In genomic region chr14:20469242-20469889, GRCh38 we compare ENCODE assay signal across 8 cellular contexts. TPM values are rescaled to one million over a fixed set of nuclear protein-coding genes. Genes with fewer than 3 reads are reported as not detected.
DNase-seq lines count a peak whose midpoint lies in the region; TF ChIP-seq lines count a peak whose summit lies in the region.

Gene PNP (plus strand): TSS chr14:20469406. CDS start chr14:20469525, 119 bp downstream.

- TF ChIP-seq CTCF in H9 (conservative IDR thresholded peaks at IDR 0.05) (no peak), fibroblast of pulmonary artery (IDR thresholded peaks at IDR 0.05; ENCODE audit: low read length, missing control alignments) (no peak), nephron (IDR thresholded peaks at IDR 0.05; ENCODE audit: unreplicated experiment in 3 of 3) (no peak)

- H3K4me3 ChIP-seq in fibroblast of pulmonary artery (replicated peaks; ENCODE audit: low read depth, low read length), result peak within 1 kb of the TSS; percentile 94

- H3K27ac ChIP-seq in H9 (ENCODE audit: insufficient read length, low read depth, low read length), result no peak within 1 kb of the TSS

- peak within 1 kb of the TSS; percentile 76 to 97 (median 94) for H3K27ac Mint-ChIP-seq in H9
- H3K27ac Mint-ChIP-seq in nephron, result peak within 1 kb of the TSS; percentile 56 to 92 (median 90)
- H3K27ac Mint-ChIP-seq in stimulated activated naive CD8-positive, alpha-beta T cell treated with anti-CD3 and anti-CD28 coated beads, Interleukin-15, Interleukin-2, amounts not matched to agents 100 ng/mL and 50 ng/mL, for 24 hours, result peak within 1 kb of the TSS; percentile 94

- no peak within 1 kb of the TSS for H4K91ac ChIP-seq in H9 (ENCODE audit: insufficient read length, low read depth, low read length)

- H3K27me3 Mint-ChIP-seq in H9 (ENCODE audit: low read depth) (no peaks in the 10 kb centered on the region; the same call in 1 of the 2 replicates), nephron (ENCODE audit: low read depth) (peaks cover 15% of the 10 kb centered on the region)
- H3K27me3 Mint-ChIP-seq in stimulated activated naive CD8-positive, alpha-beta T cell treated with anti-CD3 and anti-CD28 coated beads, Interleukin-15, Interleukin-2, amounts not matched to agents 100 ng/mL and 50 ng/mL, for 24 hours, result no peaks in the 10 kb centered on the region

- peak within 1 kb of the TSS; percentile 52 for H2BK12ac ChIP-seq in H9 (ENCODE audit: insufficient read length, low read depth, low read length)

- no CpG with 5 or more reads among the region's 40 CpGs for WGBS in H9 (ENCODE audit: extremely low coverage, insufficient read length, low lambda C conversion rate)

- peak; percentile 94 for DNase-seq in H9
- DNase-seq in M059J (ENCODE audit: low read depth), result peak; percentile 88
- peak; percentile 82 for DNase-seq in activated T-helper 9 cell treated with anti-CD3 and anti-CD28 coated beads, Interleukin-2, amount 50 U/mL, for 16 hours (ENCODE audit: low read depth)
- peak; percentile 92 for DNase-seq in fibroblast of pulmonary artery (ENCODE audit: low read depth)

- H3K9me3 Mint-ChIP-seq in H9 (no peaks in the 10 kb centered on the region), nephron (no peaks in the 10 kb centered on the region)
- no peaks in the 10 kb centered on the region for H3K9me3 Mint-ChIP-seq in stimulated activated naive CD8-positive, alpha-beta T cell treated with anti-CD3 and anti-CD28 coated beads, Interleukin-15, Interleukin-2, amounts not matched to agents 100 ng/mL and 50 ng/mL, for 24 hours

- H3K36me3 ChIP-seq in ES-I3 (ENCODE audit: insufficient read depth, low read length), result peaks cover 18% of the 10 kb centered on the region

- peak within 1 kb of the TSS; percentile 5 for H4K8ac ChIP-seq in H9 (replicated peaks; ENCODE audit: insufficient read length, low read depth, low read length)

- H3K9me3 ChIP-seq in ES-I3 (ENCODE audit: control insufficient read depth, insufficient read depth, low read length) (no peaks in the 10 kb centered on the region), H9 (ENCODE audit: control insufficient read depth, low read depth, low read length) (no peaks in the 10 kb centered on the region)

- H3K4me3 Mint-ChIP-seq in H9 (peak within 1 kb of the TSS; percentile 97), nephron (peak within 1 kb of the TSS; percentile 90 to 93 (median 93))
- peak within 1 kb of the TSS; percentile 92 for H3K4me3 Mint-ChIP-seq in stimulated activated naive CD8-positive, alpha-beta T cell treated with anti-CD3 and anti-CD28 coated beads, Interleukin-15, Interleukin-2, amounts not matched to agents 100 ng/mL and 50 ng/mL, for 24 hours

- H3K36me3 Mint-ChIP-seq in H9 (ENCODE audit: insufficient read depth in 1 of 3, low read depth in 3 of 3) (peaks cover 21 to 39% (median 30%) of the 10 kb centered on the region in 3 experiments; a peak in 6 of 7 replicates), nephron (ENCODE audit: low read depth) (peaks cover 5% of the 10 kb centered on the region)
- H3K36me3 Mint-ChIP-seq in stimulated activated naive CD8-positive, alpha-beta T cell treated with anti-CD3 and anti-CD28 coated beads, Interleukin-15, Interleukin-2, amounts not matched to agents 100 ng/mL and 50 ng/mL, for 24 hours (ENCODE audit: low read depth), result peaks cover 47% of the 10 kb centered on the region

- H3K4ac ChIP-seq in H9 (ENCODE audit: low read depth, low read length), result no peak within 1 kb of the TSS

- H2BK5ac ChIP-seq in H9 (ENCODE audit: insufficient read length, low read length), result no peak within 1 kb of the TSS

- H3K27me3 ChIP-seq in H9 (ENCODE audit: insufficient read depth, low read length), result no peaks in the 10 kb centered on the region; the same call in 1 of the 2 replicates

- peaks cover 20 to 21% of the 10 kb centered on the region in 2 experiments for H3K4me1 Mint-ChIP-seq in H9
- peaks cover 16% of the 10 kb centered on the region for H3K4me1 Mint-ChIP-seq in nephron
- peaks cover 47% of the 10 kb centered on the region for H3K4me1 Mint-ChIP-seq in stimulated activated naive CD8-positive, alpha-beta T cell treated with anti-CD3 and anti-CD28 coated beads, Interleukin-15, Interleukin-2, amounts not matched to agents 100 ng/mL and 50 ng/mL, for 24 hours (ENCODE audit: low read depth)

- no peak within 1 kb of the TSS for H2BK15ac ChIP-seq in H9 (ENCODE audit: low read depth, low read length)

- peak; percentile 100 for TF ChIP-seq POLR2A in Raji (IDR thresholded peaks at IDR 0.05; ENCODE audit: insufficient read depth, low read depth, low read length)

- no peak within 1 kb of the TSS for H3T11ph ChIP-seq in H9 (ENCODE audit: low read length)

- H2AFZ ChIP-seq in H9 (ENCODE audit: low read length), result peak within 1 kb of the TSS; percentile 96

- H3K14ac ChIP-seq in H9 (ENCODE audit: insufficient read depth, low read length), result peak within 1 kb of the TSS; percentile 92

- H3K79me1 ChIP-seq in H9 (ENCODE audit: insufficient read depth, low read depth, low read length, poor library complexity, severe bottlenecking), result peaks cover 9% of the 10 kb centered on the region

- peaks cover 11% of the 10 kb centered on the region; the same call in 1 of the 2 replicates for H3K79me2 ChIP-seq in H9 (ENCODE audit: insufficient read depth, low read length)

- no peak within 1 kb of the TSS for H3K23ac ChIP-seq in H9 (ENCODE audit: insufficient read length, low read depth, low read length)

- H3K4me2 ChIP-seq in H9 (ENCODE audit: insufficient read depth, insufficient read length, low read length), result peak within 1 kb of the TSS; percentile 96

- peak within 1 kb of the TSS; percentile 23 for H4K5ac ChIP-seq in H9 (ENCODE audit: insufficient read length, low read depth, low read length)

- H2AK5ac ChIP-seq in H9 (ENCODE audit: insufficient read length, low read length), result no peak within 1 kb of the TSS

- H3K9ac ChIP-seq in ES-I3 (ENCODE audit: low read depth, low read length) (peak within 1 kb of the TSS; percentile 81), H9 (ENCODE audit: extremely low read depth, insufficient read length, low read length) (peak within 1 kb of the TSS; percentile 87)

- peaks cover 15% of the 10 kb centered on the region for H3K23me2 ChIP-seq in H9 (ENCODE audit: insufficient read length, low read depth, low read length, poor library complexity, severe bottlenecking)

- peaks cover 2% of the 10 kb centered on the region for H4K20me1 ChIP-seq in H9 (ENCODE audit: control insufficient read depth, insufficient read depth, insufficient read length)

- no peak within 1 kb of the TSS for H3K56ac ChIP-seq in H9 (ENCODE audit: insufficient read length, low read depth, low read length)

- peak within 1 kb of the TSS; percentile 87 for H3K18ac ChIP-seq in H9 (ENCODE audit: insufficient read length, low read depth, low read length)

- no peak within 1 kb of the TSS for H2BK20ac ChIP-seq in H9 (ENCODE audit: low read depth, low read length, poor library complexity, severe bottlenecking)

- no peak within 1 kb of the TSS for H2BK120ac ChIP-seq in H9 (ENCODE audit: low read depth, low read length, poor library complexity, severe bottlenecking)

- H3K4me1 ChIP-seq in ES-I3 (ENCODE audit: insufficient read depth, low read length) (peaks cover 5% of the 10 kb centered on the region; the same call in 1 of the 2 replicates), H9 (ENCODE audit: insufficient read depth, low read length) (no peaks in the 10 kb centered on the region)

RNA-seq across cellular contexts. Expression of gene PNP, which starts in this region (rescaled TPM):
- 83.9 and 87.5 TPM in 2 replicates for total RNA-seq in H9 (2021)
- 79.3 and 84.2 TPM in 2 replicates for total RNA-seq in M059J (2014; rRNA removed; shearing (Covaris generic))
